ENCODE assay signal across 9 cellular contexts in genomic region chr12:74021937-74022336, GRCh38.
A peak's percentile ranks its signal among the peaks of the same experiment; 100 is the strongest.
DNase-seq lines count a peak whose midpoint lies in the region; ATAC-seq, FAIRE-seq and TF ChIP-seq lines count a peak whose summit lies in the region.
"Had no signal": no experiment of that assay in that cellular context is flagged by ENCODE, and none has a peak within 500 bp of the region (broad histone marks: within the 10 kb centered on the region; RNA-seq: fewer than 3 reads in every experiment).

No MANE protein-coding gene starts in this region.

- H3K4me1 ChIP-seq in parathyroid adenoma = no peaks in the 10 kb centered on the region

- H3K79me2 ChIP-seq in parathyroid adenoma = no peaks in the 10 kb centered on the region

- peak; percentile 65 for DNase-seq in Right ventricle myocardium superior
- no peak for DNase-seq in cardiac septum (ENCODE audit: low spot score)
- peak; percentile 31 for DNase-seq in HTR-8/SVneo (ENCODE audit: insufficient read length, low spot score)
- peak; percentile 2 for DNase-seq in SKM-1 treated with dmso at 0.1 percent for 144 hours (lab: John Stamatoyannopoulos, UW; ENCODE audit: unreplicated experiment)
- peak; percentile 28 for DNase-seq in fibroblast of villous mesenchyme (ENCODE audit: low read depth)
- DNase-seq in effector CD8-positive, alpha-beta T cell (lab: John Stamatoyannopoulos, UW) = no peak
- DNase-seq: natural killer cell had no signal

- ATAC-seq in Right ventricle myocardium superior (ENCODE audit: poor library complexity) (peak; percentile 65), GM21825 (IDR thresholded peaks at IDR 0.05; ENCODE audit: unreplicated experiment) (peak; percentile 99)

- H3K9ac ChIP-seq in parathyroid adenoma = no peak overlapping the region

- TF ChIP-seq CTCF in fibroblast of villous mesenchyme (IDR thresholded peaks at IDR 0.05; ENCODE audit: insufficient read depth, low read depth, low read length) (peak; percentile 53), parathyroid adenoma (IDR thresholded peaks at IDR 0.05) (peak; percentile 8)

- peak; percentile 52 for FAIRE-seq in HTR-8/SVneo (lab: Jason Lieb, UNC)

- H3K36me3 ChIP-seq in parathyroid adenoma (ENCODE audit: control insufficient read depth, insufficient read depth, low read length) = no peaks in the 10 kb centered on the region

- no peak overlapping the region for H3K4me2 ChIP-seq in parathyroid adenoma (ENCODE audit: low read length)

- H3K27ac ChIP-seq in parathyroid adenoma = no peak overlapping the region

- H3K4me3 ChIP-seq in fibroblast of villous mesenchyme (ENCODE audit: low read depth, low read length) (no peak overlapping the region), parathyroid adenoma (ENCODE audit: low read depth, low read length) (no peak overlapping the region)

- H2AFZ ChIP-seq in parathyroid adenoma = no peak overlapping the region

- intact Hi-C loops in Right ventricle myocardium superior (cut with DNase I) (no loop called here), cardiac septum (cut with DNase I) (loop anchor here (10.0 kb wide), 1 partner anchor 393 kb away; no protein-coding TSS in a partner anchor)

- no peaks in the 10 kb centered on the region for H3K27me3 ChIP-seq in parathyroid adenoma (ENCODE audit: control insufficient read depth, insufficient read depth, low read length)

- no peaks in the 10 kb centered on the region for H3K9me3 ChIP-seq in parathyroid adenoma (ENCODE audit: control insufficient read depth, low read length)

Comparison
In these comparisons a context has a peak if more than half of its experiments do, and no peak if none do; other contexts are left out.
1. DNase-seq: peak in Right ventricle myocardium superior (single experiment), HTR-8/SVneo (single experiment), SKM-1 treated with dmso at 0.1 percent for 144 hours (single experiment) and fibroblast of villous mesenchyme (single experiment); none in cardiac septum (single experiment) and effector CD8-positive, alpha-beta T cell (single experiment).